ENCODE assay signal across 1 cellular context in the genomic region with DNA sequence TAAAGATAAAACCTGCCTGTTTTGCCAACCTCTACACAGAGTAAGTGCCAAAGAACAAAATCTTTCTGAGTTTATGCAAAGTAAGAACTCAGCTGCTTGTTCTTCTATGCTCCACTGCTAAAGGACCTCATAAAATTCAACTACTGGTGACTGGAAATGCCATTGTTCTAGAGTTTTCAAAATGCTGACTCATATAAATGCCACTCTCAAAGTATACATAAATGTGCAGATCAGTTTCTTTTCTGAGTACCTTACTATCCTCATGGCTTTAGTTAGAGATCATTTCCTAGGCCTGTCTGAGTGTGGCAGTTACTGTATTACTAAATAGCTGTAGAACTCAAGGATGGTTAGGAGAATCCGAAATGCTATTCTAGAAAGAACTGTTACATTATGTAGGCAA.
TF ChIP-seq lines count a peak whose summit lies in the region.

No MANE protein-coding gene starts in this region.

TF ChIP-seq in H1, 55 proteins besides CTCF, POLR2A, EP300 and RAD21:
- TF ChIP-seq HDAC2 (IDR thresholded peaks at IDR 0.05; ENCODE audit: borderline replicate concordance in 1 of 2, low read depth in 2 of 2, low read length in 2 of 2) (no peak), MAFK (IDR thresholded peaks at IDR 0.05; ENCODE audit: low read depth, low read length) (peak; percentile 24; the same call in 1 of the 2 replicates)
